ENCODE assay signal across 12 cellular contexts in the genomic region with DNA sequence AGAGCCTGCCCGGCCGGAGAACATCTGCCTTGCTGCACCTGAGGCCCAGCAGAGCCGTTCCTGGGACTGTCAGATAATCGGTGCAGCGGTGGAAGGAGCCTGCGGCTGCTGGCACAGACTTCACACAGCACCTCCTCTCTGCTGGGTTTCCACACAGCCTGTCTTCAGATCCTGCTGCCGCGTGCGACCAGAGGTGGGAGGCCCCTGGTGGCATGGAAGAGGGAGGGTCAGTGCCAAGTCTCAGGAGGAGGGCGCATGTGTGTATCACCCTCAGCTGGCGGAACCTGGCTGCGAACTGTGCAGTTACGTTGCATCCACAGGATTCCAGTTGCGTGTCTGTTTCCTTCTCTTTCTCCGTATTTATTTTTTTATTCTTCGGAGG. TPM values are rescaled to one million over a fixed set of nuclear protein-coding genes. Genes with fewer than 3 reads are reported as not detected.
DNase-seq lines count a peak whose midpoint lies in the region; ATAC-seq and TF ChIP-seq lines count a peak whose summit lies in the region.
"Had no signal": no experiment of that assay in that cellular context is flagged by ENCODE, and none has a peak within 500 bp of the region (broad histone marks: within the 10 kb centered on the region; RNA-seq: fewer than 3 reads in every experiment).

No MANE protein-coding gene starts in this region.

- H4K20me1 ChIP-seq in neural cell (ENCODE audit: insufficient read depth): peaks cover 10% of the 10 kb centered on the region

- H3K27ac Mint-ChIP-seq in activated T-helper 2 cell treated with anti-CD3 and anti-CD28 coated beads, Interferon-gamma antibody, Interleukin-2, Interleukin-4, amounts not matched to agents 10 μg/mL and 5 μg/mL and 100 μg/mL, durations not matched to agents 14 hours and 24 hours and 36 hours: no peak overlapping the region

- peak overlapping the region; percentile 92 for H3K4me3 Mint-ChIP-seq in activated T-helper 2 cell treated with anti-CD3 and anti-CD28 coated beads, Interferon-gamma antibody, Interleukin-2, Interleukin-4, amounts not matched to agents 10 μg/mL and 5 μg/mL and 100 μg/mL, durations not matched to agents 14 hours and 24 hours and 36 hours (ENCODE audit: low read depth)

- no peak overlapping the region for H2AFZ ChIP-seq in neural cell (ENCODE audit: low read depth, low read length)

- no peak for TF ChIP-seq CTCF in neural cell (IDR thresholded peaks at IDR 0.05; ENCODE audit: poor library complexity, severe bottlenecking)
- no peak for TF ChIP-seq CTCF in prostate gland (IDR thresholded peaks at IDR 0.05)

- H3K4me3 ChIP-seq in neural cell (ENCODE audit: low read length) (peak overlapping the region; percentile 88), prostate gland (no peak overlapping the region)
- H3K4me3 ChIP-seq: heart right ventricle, upper lobe of left lung had no signal

- no peaks in the 10 kb centered on the region for H3K27me3 Mint-ChIP-seq in activated T-helper 2 cell treated with anti-CD3 and anti-CD28 coated beads, Interferon-gamma antibody, Interleukin-2, Interleukin-4, amounts not matched to agents 10 μg/mL and 5 μg/mL and 100 μg/mL, durations not matched to agents 14 hours and 24 hours and 36 hours (ENCODE audit: low read depth)

- H3K4me2 ChIP-seq in neural cell (ENCODE audit: low read length): peak overlapping the region; percentile 50

- H3K4me1 ChIP-seq in prostate gland (replicated peaks): no peaks in the 10 kb centered on the region

- peaks cover 50% of the 10 kb centered on the region for H3K4me1 Mint-ChIP-seq in activated T-helper 2 cell treated with anti-CD3 and anti-CD28 coated beads, Interferon-gamma antibody, Interleukin-2, Interleukin-4, amounts not matched to agents 10 μg/mL and 5 μg/mL and 100 μg/mL, durations not matched to agents 14 hours and 24 hours and 36 hours (ENCODE audit: low read depth)

- H3K9me3 Mint-ChIP-seq in activated T-helper 2 cell treated with anti-CD3 and anti-CD28 coated beads, Interferon-gamma antibody, Interleukin-2, Interleukin-4, amounts not matched to agents 10 μg/mL and 5 μg/mL and 100 μg/mL, durations not matched to agents 14 hours and 24 hours and 36 hours: no peaks in the 10 kb centered on the region

- peaks cover 26% of the 10 kb centered on the region for H3K36me3 ChIP-seq in neural cell (ENCODE audit: insufficient read depth, low read length)
- no peaks in the 10 kb centered on the region for H3K36me3 ChIP-seq in prostate gland

- H3K27me3 ChIP-seq in neural cell (ENCODE audit: insufficient read depth, low read depth, low read length) (no peaks in the 10 kb centered on the region), prostate gland (replicated peaks; ENCODE audit: insufficient read depth) (no peaks in the 10 kb centered on the region)
- H3K27me3 ChIP-seq: heart right ventricle, upper lobe of left lung had no signal

- TF ChIP-seq POLR2A in prostate gland (IDR thresholded peaks at IDR 0.05): no peak

- H3K9ac ChIP-seq in neural cell (ENCODE audit: low read length): peak overlapping the region; percentile 96

- TF ChIP-seq RAD21 in neural cell (conservative IDR thresholded peaks at IDR 0.05): no peak

- DNase-seq in NCI-H82 (lab: John Stamatoyannopoulos, UW) (peak; percentile 68), NCI-H82 treated with DMSO at 0.1 percent for 48 hours (lab: John Stamatoyannopoulos, UW; ENCODE audit: unreplicated experiment) (no peak), NCI-H1092 treated with DMSO at 0.1 percent for 48 hours (lab: John Stamatoyannopoulos, UW) (peak; percentile 63), prostate gland (ENCODE audit: low spot score) (no peak), left cardiac atrium (no peak)
- DNase-seq in activated T-helper 2 cell treated with anti-CD3 and anti-CD28 coated beads, Interferon-gamma antibody, Interleukin-2, Interleukin-4, amounts not matched to agents 10 μg/mL and 5 μg/mL and 100 μg/mL, durations not matched to agents 14 hours and 24 hours and 36 hours (ENCODE audit: low spot score): no peak
- DNase-seq: central memory CD4-positive, alpha-beta T cell; heart right ventricle had no signal

- H3K27ac ChIP-seq in neural cell (ENCODE audit: low read length) (peak overlapping the region; percentile 96), prostate gland (no peak overlapping the region)
- H3K27ac ChIP-seq: heart right ventricle, upper lobe of left lung had no signal

- no peaks in the 10 kb centered on the region for H3K9me2 ChIP-seq in neural cell (ENCODE audit: insufficient read depth, low read length)

- H3K36me3 Mint-ChIP-seq in activated T-helper 2 cell treated with anti-CD3 and anti-CD28 coated beads, Interferon-gamma antibody, Interleukin-2, Interleukin-4, amounts not matched to agents 10 μg/mL and 5 μg/mL and 100 μg/mL, durations not matched to agents 14 hours and 24 hours and 36 hours (ENCODE audit: low read depth): peaks cover 39% of the 10 kb centered on the region

- ATAC-seq in left cardiac atrium (no peak), HG03378 (IDR thresholded peaks at IDR 0.05; ENCODE audit: unreplicated experiment) (no peak)
- ATAC-seq: HCT116, heart right ventricle had no signal

- intact Hi-C loops in activated T-helper 2 cell treated with anti-CD3 and anti-CD28 coated beads, Interferon-gamma antibody, Interleukin-2, Interleukin-4, amounts not matched to agents 10 μg/mL and 5 μg/mL and 100 μg/mL, durations not matched to agents 14 hours and 24 hours and 36 hours (cut with micrococcal nuclease): no loop called here
- intact Hi-C loops in prostate gland (cut with DNase I): no loop called here
- intact Hi-C loops in left cardiac atrium (cut with DNase I): no loop called here

- H3K9me3 ChIP-seq in neural cell (ENCODE audit: low read length) (no peaks in the 10 kb centered on the region), prostate gland (no peaks in the 10 kb centered on the region)
- H3K9me3 ChIP-seq: heart right ventricle, upper lobe of left lung had no signal

- H3F3A ChIP-seq in neural cell (ENCODE audit: insufficient read depth, low read length, poor library complexity, severe bottlenecking): no peaks in the 10 kb centered on the region

- WGBS in prostate gland: 61% methylated on average over 16 of the region's 16 CpGs

- H3K79me2 ChIP-seq in neural cell (replicated peaks; ENCODE audit: insufficient read depth, low read length): peaks cover 50% of the 10 kb centered on the region

- no peak for TF ChIP-seq EP300 in neural cell (conservative IDR thresholded peaks at IDR 0.05; ENCODE audit: poor library complexity, severe bottlenecking)

TF ChIP-seq in neural cell, 6 proteins besides CTCF, POLR2A, EP300 and RAD21:
- TF ChIP-seq POLR2AphosphoS5 (IDR thresholded peaks at IDR 0.05) (no peak), EZH2 (IDR thresholded peaks at IDR 0.05; ENCODE audit: borderline replicate concordance, insufficient read depth, low read length, poor library complexity, severe bottlenecking) (no peak), MXI1 (conservative IDR thresholded peaks at IDR 0.05; ENCODE audit: poor library complexity, severe bottlenecking) (no peak), SMC3 (conservative IDR thresholded peaks at IDR 0.05; ENCODE audit: poor library complexity) (peak; percentile 30), TAF1 (IDR thresholded peaks at IDR 0.05; ENCODE audit: low read depth) (no peak)
- TF ChIP-seq, protein P1, sequence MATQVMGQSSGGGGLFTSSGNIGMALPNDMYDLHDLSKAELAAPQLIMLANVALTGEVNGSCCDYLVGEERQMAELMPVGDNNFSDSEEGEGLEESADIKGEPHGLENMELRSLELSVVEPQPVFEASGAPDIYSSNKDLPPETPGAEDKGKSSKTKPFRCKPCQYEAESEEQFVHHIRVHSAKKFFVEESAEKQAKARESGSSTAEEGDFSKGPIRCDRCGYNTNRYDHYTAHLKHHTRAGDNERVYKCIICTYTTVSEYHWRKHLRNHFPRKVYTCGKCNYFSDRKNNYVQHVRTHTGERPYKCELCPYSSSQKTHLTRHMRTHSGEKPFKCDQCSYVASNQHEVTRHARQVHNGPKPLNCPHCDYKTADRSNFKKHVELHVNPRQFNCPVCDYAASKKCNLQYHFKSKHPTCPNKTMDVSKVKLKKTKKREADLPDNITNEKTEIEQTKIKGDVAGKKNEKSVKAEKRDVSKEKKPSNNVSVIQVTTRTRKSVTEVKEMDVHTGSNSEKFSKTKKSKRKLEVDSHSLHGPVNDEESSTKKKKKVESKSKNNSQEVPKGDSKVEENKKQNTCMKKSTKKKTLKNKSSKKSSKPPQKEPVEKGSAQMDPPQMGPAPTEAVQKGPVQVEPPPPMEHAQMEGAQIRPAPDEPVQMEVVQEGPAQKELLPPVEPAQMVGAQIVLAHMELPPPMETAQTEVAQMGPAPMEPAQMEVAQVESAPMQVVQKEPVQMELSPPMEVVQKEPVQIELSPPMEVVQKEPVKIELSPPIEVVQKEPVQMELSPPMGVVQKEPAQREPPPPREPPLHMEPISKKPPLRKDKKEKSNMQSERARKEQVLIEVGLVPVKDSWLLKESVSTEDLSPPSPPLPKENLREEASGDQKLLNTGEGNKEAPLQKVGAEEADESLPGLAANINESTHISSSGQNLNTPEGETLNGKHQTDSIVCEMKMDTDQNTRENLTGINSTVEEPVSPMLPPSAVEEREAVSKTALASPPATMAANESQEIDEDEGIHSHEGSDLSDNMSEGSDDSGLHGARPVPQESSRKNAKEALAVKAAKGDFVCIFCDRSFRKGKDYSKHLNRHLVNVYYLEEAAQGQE (IDR thresholded peaks at IDR 0.05; ENCODE audit: borderline replicate concordance): no peak

RNA-seq across cellular contexts. Expression of gene CDK5R1, which starts 3.3 kb away (rescaled TPM):
- 10.8 and 12.0 TPM in 2 replicates for total RNA-seq in activated T-helper 2 cell treated with anti-CD3 and anti-CD28 coated beads, Interferon-gamma antibody, Interleukin-2, Interleukin-4, amounts not matched to agents 10 μg/mL and 5 μg/mL and 100 μg/mL, durations not matched to agents 14 hours and 24 hours and 36 hours
- 199 and 213 TPM in 2 replicates for polyA plus RNA-seq in neural cell
- 271 and 294 TPM in 2 replicates for polyA minus RNA-seq in neural cell
- 1 to 10 TPM in 1 of 2 donors, under 1 TPM in 1; 0.46 to 5.1 TPM for total RNA-seq in prostate gland
- total RNA-seq in left cardiac atrium: 1 to 10 TPM; 1.4 to 1.7 TPM

RNA-seq across cellular contexts. Expression of gene PSMD11, which starts 45.8 kb away (rescaled TPM):
- 200 and 207 TPM in 2 replicates for total RNA-seq in activated T-helper 2 cell treated with anti-CD3 and anti-CD28 coated beads, Interferon-gamma antibody, Interleukin-2, Interleukin-4, amounts not matched to agents 10 μg/mL and 5 μg/mL and 100 μg/mL, durations not matched to agents 14 hours and 24 hours and 36 hours
- polyA plus RNA-seq in neural cell: 43.9 and 54.1 TPM in 2 replicates
- 89.0 and 92.8 TPM in 2 replicates for polyA minus RNA-seq in neural cell
- total RNA-seq in prostate gland (10 to 100 TPM; 47.4 to 53.3 TPM), left cardiac atrium (10 to 100 TPM; 53.4 to 82.2 TPM)

Comparison
In these comparisons a context has a peak if more than half of its experiments do, and no peak if none do; other contexts are left out.
1. DNase-seq: peak in NCI-H82 (single experiment) and NCI-H1092 treated with DMSO at 0.1 percent for 48 hours (single experiment); none in NCI-H82 treated with DMSO at 0.1 percent for 48 hours (single experiment), activated T-helper 2 cell treated with anti-CD3 and anti-CD28 coated beads, Interferon-gamma antibody, Interleukin-2, Interleukin-4, amounts not matched to agents 10 μg/mL and 5 μg/mL and 100 μg/mL, durations not matched to agents 14 hours and 24 hours and 36 hours (single experiment), prostate gland (single experiment) and left cardiac atrium (single experiment).